6 cellular contexts compared by ENCODE assay signal in genomic region chr2:164439235-164439634, GRCh38.
"Had no signal": no experiment of that assay in that cellular context is flagged by ENCODE, and none has a peak within 500 bp of the region (broad histone marks: within the 10 kb centered on the region; RNA-seq: fewer than 3 reads in every experiment).

No MANE protein-coding gene starts in this region.

- H3K4me3 ChIP-seq: GM23338, K562 had no signal

- DNase-seq: H9, HCEC 1CT, IMR-90, KG1 had no signal

- ATAC-seq: GM23338, K562 had no signal

- H3K4me2 ChIP-seq: GM23338 had no signal
